ENCODE assay signal across 21 cellular contexts in genomic region chr2:119024152-119024551, GRCh38.
DNase-seq lines count a peak whose midpoint lies in the region; ATAC-seq, FAIRE-seq and TF ChIP-seq lines count a peak whose summit lies in the region.
"Had no signal": no experiment of that assay in that cellular context is flagged by ENCODE, and none has a peak within 500 bp of the region (broad histone marks: within the 10 kb centered on the region; RNA-seq: fewer than 3 reads in every experiment).

No MANE protein-coding gene starts in this region.

- H3K9me3 ChIP-seq in endodermal cell (ENCODE audit: control insufficient read depth, low read length): no peaks in the 10 kb centered on the region
- no peaks in the 10 kb centered on the region for H3K9me3 ChIP-seq in vagina
- H3K9me3 ChIP-seq: BLaER1, HAP-1 had no signal

- H3K4me1 ChIP-seq in endodermal cell (ENCODE audit: control insufficient read depth, insufficient read depth, low read length): no peaks in the 10 kb centered on the region
- no peaks in the 10 kb centered on the region for H3K4me1 ChIP-seq in vagina
- H3K4me1 ChIP-seq: BLaER1, HAP-1 had no signal

- peaks cover 4% of the 10 kb centered on the region for H3K27me3 Mint-ChIP-seq in endodermal cell (ENCODE audit: insufficient read depth)
- H3K27me3 Mint-ChIP-seq in type B pancreatic cell: peaks cover 42% of the 10 kb centered on the region

- H3K9me3 Mint-ChIP-seq in endodermal cell (peaks cover 6% of the 10 kb centered on the region), type B pancreatic cell (peaks cover 5% of the 10 kb centered on the region)
- H3K9me3 Mint-ChIP-seq: CD4-positive, alpha-beta memory T cell had no signal

- WGBS in endodermal cell (ENCODE audit: insufficient coverage in 1 of 2, insufficient read length in 1 of 2), 2 experiments: 88 to 92% methylated on average over 9 of the region's 9 CpGs

- ATAC-seq in left lobe of liver: no peak
- ATAC-seq: GM12878 had no signal

- no peak for TF ChIP-seq POLR2A in vagina (IDR thresholded peaks at IDR 0.05)

- no peak overlapping the region for H3K4me3 Mint-ChIP-seq in endodermal cell
- H3K4me3 Mint-ChIP-seq in type B pancreatic cell: no peak overlapping the region
- H3K4me3 Mint-ChIP-seq: CD14-positive monocyte; CD4-positive, alpha-beta memory T cell had no signal

- H3K4me3 ChIP-seq in endodermal cell (ENCODE audit: low read length) (no peak overlapping the region), vagina (no peak overlapping the region)
- H3K4me3 ChIP-seq: BLaER1, GM12878, HAP-1 had no signal

- intact Hi-C loops in vagina (cut with DNase I): no loop called here

- H3K36me3 Mint-ChIP-seq in endodermal cell (ENCODE audit: low read depth): no peaks in the 10 kb centered on the region
- H3K36me3 Mint-ChIP-seq in type B pancreatic cell: no peaks in the 10 kb centered on the region
- H3K36me3 Mint-ChIP-seq: CD14-positive monocyte; CD4-positive, alpha-beta memory T cell had no signal

- H3K27ac ChIP-seq in endodermal cell (ENCODE audit: low read depth, low read length) (no peak overlapping the region), vagina (no peak overlapping the region)
- H3K27ac ChIP-seq: BLaER1 had no signal

- peak; percentile 13 for DNase-seq in activated CD4-positive, CD25-positive, alpha-beta regulatory T cell treated with anti-CD3 and anti-CD28 coated beads, Interleukin-2, amount 50 U/mL, for 72 hours
- no peak for DNase-seq in activated CD4-positive, CD25-positive, alpha-beta regulatory T cell (lab: John Stamatoyannopoulos, UW)
- DNase-seq in endodermal cell (peak; percentile 35), left lobe of liver (ENCODE audit: low spot score) (peak; percentile 31), vagina (ENCODE audit: extremely low spot score in 2 of 2) (peak; percentile 69 to 90), NCI-H1105 treated with DMSO at 0.1 percent for 48 hours (lab: John Stamatoyannopoulos, UW) (no peak), frontal cortex (ENCODE audit: low spot score in 2 of 2) (no peak), type B pancreatic cell (ENCODE audit: extremely low spot score, unreplicated experiment) (no peak)
- DNase-seq: 8988T; CD4-positive, alpha-beta memory T cell; DMS153; DMS79 treated with DMSO at 0.1 percent for 48 hours; GF-D8; IMR-90 had no signal

- H3K36me3 ChIP-seq in endodermal cell (ENCODE audit: control insufficient read depth, insufficient read depth, low read length) (no peaks in the 10 kb centered on the region), vagina (no peaks in the 10 kb centered on the region)
- H3K36me3 ChIP-seq: BLaER1, HAP-1 had no signal

- H3K27me3 ChIP-seq in endodermal cell (ENCODE audit: control insufficient read depth, insufficient read depth, low read length, poor library complexity, severe bottlenecking): peaks cover 5% of the 10 kb centered on the region
- H3K27me3 ChIP-seq in vagina: no peaks in the 10 kb centered on the region
- H3K27me3 ChIP-seq: BLaER1 had no signal

- H3K4me1 Mint-ChIP-seq in endodermal cell (no peaks in the 10 kb centered on the region), type B pancreatic cell (ENCODE audit: unreplicated experiment) (no peaks in the 10 kb centered on the region)
- H3K4me1 Mint-ChIP-seq: CD14-positive monocyte; CD4-positive, alpha-beta memory T cell had no signal

- no peak overlapping the region for H3K9ac ChIP-seq in endodermal cell (ENCODE audit: extremely low read depth, low read length, poor library complexity, severe bottlenecking)
- H3K9ac ChIP-seq: BLaER1 had no signal

- FAIRE-seq in frontal cortex (lab: Jason Lieb, UNC): no peak
- FAIRE-seq: GM12878, GM19239, H1, HTR-8/SVneo had no signal

- TF ChIP-seq CTCF in endodermal cell (conservative IDR thresholded peaks at IDR 0.05) (no peak), vagina (IDR thresholded peaks at IDR 0.05) (no peak), type B pancreatic cell (conservative IDR thresholded peaks at IDR 0.05) (no peak)

- H3K27ac Mint-ChIP-seq in endodermal cell (no peak overlapping the region), type B pancreatic cell (no peak overlapping the region)
- H3K27ac Mint-ChIP-seq: CD14-positive monocyte; CD4-positive, alpha-beta memory T cell had no signal

Comparison
In these comparisons a context has a peak if more than half of its experiments do, and no peak if none do; other contexts are left out.
1. DNase-seq: peak in activated CD4-positive, CD25-positive, alpha-beta regulatory T cell treated with anti-CD3 and anti-CD28 coated beads, Interleukin-2, amount 50 U/mL, for 72 hours (single experiment), endodermal cell (single experiment), left lobe of liver (single experiment) and vagina (2 of 2); none in activated CD4-positive, CD25-positive, alpha-beta regulatory T cell (0 of 4), NCI-H1105 treated with DMSO at 0.1 percent for 48 hours (single experiment), frontal cortex (0 of 2) and type B pancreatic cell (single experiment).